8 cellular contexts compared by ENCODE assay signal in genomic region chr17:42422412-42422957, GRCh38. TPM values are rescaled to one million over a fixed set of nuclear protein-coding genes. Genes with fewer than 3 reads are reported as not detected.
DNase-seq lines count a peak whose midpoint lies in the region; ATAC-seq, FAIRE-seq and TF ChIP-seq lines count a peak whose summit lies in the region.

No MANE protein-coding gene starts in this region.

- no peak for TF ChIP-seq POLR2A in GM12878 (IDR thresholded peaks at IDR 0.05; ENCODE audit: low read depth, low read length)

- TF ChIP-seq CTCF in OCI-LY7 (conservative IDR thresholded peaks at IDR 0.05; ENCODE audit: low read length) = no peak
- no peak for TF ChIP-seq CTCF in GM12878 (IDR thresholded peaks at IDR 0.05 in 2 of 3, conservative IDR thresholded peaks at IDR 0.05 in 1 of 3; ENCODE audit: control insufficient read depth in 2 of 3, extremely low read depth in 1 of 3, insufficient read depth in 1 of 3, low read depth in 3 of 3, low read length in 3 of 3)
- no peak for TF ChIP-seq CTCF in kidney (IDR thresholded peaks at IDR 0.05; ENCODE audit: borderline replicate concordance, extremely low read depth, insufficient read depth)

- H3K4me2 ChIP-seq in OCI-LY7 (ENCODE audit: low read length) (peak overlapping the region; percentile 31), GM12878 (ENCODE audit: control insufficient read depth, insufficient read depth) (peak overlapping the region; percentile 81)

- intact Hi-C loops in OCI-LY7 (cut with micrococcal nuclease; ENCODE audit: unreplicated experiment) (no loop called here), GM12878 (cut with micrococcal nuclease; ENCODE audit: unreplicated experiment) (no loop called here), kidney (cut with DNase I) (loop anchor here (10.0 kb wide), 1 partner anchor 92 kb away; no protein-coding TSS in a partner anchor)

- DNase-seq in ELR (ENCODE audit: low read depth) (peak; percentile 63), OCI-LY7 (ENCODE audit: low spot score) (no peak), GM12878 (ENCODE audit: low read depth, low spot score) (no peak), kidney (peak; percentile 85), NCI-H2107 treated with DMSO at 0.1 percent for 48 hours (lab: John Stamatoyannopoulos, UW; ENCODE audit: unreplicated experiment) (no peak), NCI-H1436 treated with DMSO at 0.1 percent for 48 hours (lab: John Stamatoyannopoulos, UW) (no peak)
- peak; percentile 24 to 25 for DNase-seq in stimulated activated CD4-positive, alpha-beta T cell treated with anti-CD3 and anti-CD28 coated beads, Interleukin-4, amount 100 ng/mL, for 4 hours

- SMC1A ChIA-PET in GM12878 (lab: Charles Lee; ENCODE audit: uncharacterized antibody, unreplicated experiment) = interaction anchor here (1.2 to 1.8 kb wide), 3 partner anchors 10 to 107 kb away, joined by 3 to 4 read pairs (median 4); no protein-coding TSS in a partner anchor

- H3K4me3 ChIP-seq in OCI-LY7 (ENCODE audit: low read depth, low read length, poor library complexity, severe bottlenecking) (peak overlapping the region; percentile 12), GM12878 (peak overlapping the region; percentile 68; the same call in 1 of the 2 replicates), kidney (ENCODE audit: low read length in 2 of 2) (peak overlapping the region; percentile 82 to 83)

- POLR2A ChIA-PET in OCI-LY7 (lab: Charles Lee) = no interaction called here
- POLR2A ChIA-PET in GM12878 (lab: Charles Lee) = interaction anchor here (0.6 to 1.1 kb wide), 3 partner anchors 18 to 176 kb away, joined by 3 to 4 read pairs (median 3); no protein-coding TSS in a partner anchor

- BruUV-seq in OCI-LY7 (replicated peaks; lab: Mats Ljungman, UMichigan) (no TSS peak), GM12878 (replicated peaks; lab: Mats Ljungman, UMichigan) (no TSS peak)

- no peak overlapping the region for H3K27ac ChIP-seq in OCI-LY7 (ENCODE audit: low read depth, low read length, poor library complexity, severe bottlenecking)
- no peak overlapping the region for H3K27ac ChIP-seq in GM12878 (ENCODE audit: control insufficient read depth, insufficient read depth)
- peak overlapping the region; percentile 83 to 90 for H3K27ac ChIP-seq in kidney (ENCODE audit: low read depth in 2 of 2, low read length in 2 of 2)

- H3K36me3 ChIP-seq in OCI-LY7 (ENCODE audit: insufficient read depth, low read length) = no peaks in the 10 kb centered on the region
- no peaks in the 10 kb centered on the region for H3K36me3 ChIP-seq in GM12878 (ENCODE audit: control insufficient read depth in 2 of 2, insufficient read depth in 2 of 2, low read length in 1 of 2)
- no peaks in the 10 kb centered on the region for H3K36me3 ChIP-seq in kidney (ENCODE audit: control insufficient read depth in 1 of 2, insufficient read depth in 2 of 2, low read length in 2 of 2)

- CTCF ChIA-PET in OCI-LY7 (lab: Charles Lee; ENCODE audit: unreplicated experiment) (interaction anchor here (1.2 kb wide), 1 partner anchor 16 kb away, joined by 4 read pairs; no protein-coding TSS in a partner anchor), GM12878 (lab: Yijun Ruan, JAX) (interaction anchor here (0.6 to 1.6 kb wide), 4 partner anchors 95 to 133 kb away, joined by 3 to 5 read pairs (median 3); no protein-coding TSS in a partner anchor)

- H4K20me1 ChIP-seq in OCI-LY7 (ENCODE audit: insufficient read depth, low read length) (no peaks in the 10 kb centered on the region), GM12878 (ENCODE audit: control insufficient read depth, insufficient read depth) (no peaks in the 10 kb centered on the region)

- TF ChIP-seq EP300 in GM12878 (IDR thresholded peaks at IDR 0.05; ENCODE audit: borderline replicate concordance in 1 of 2, control insufficient read depth in 1 of 2, low read depth in 2 of 2, low read length in 2 of 2) = no peak

- H2AFZ ChIP-seq in OCI-LY7 (ENCODE audit: low read length) = no peak overlapping the region
- peak overlapping the region; percentile 46; the same call in 1 of the 2 replicates for H2AFZ ChIP-seq in GM12878 (ENCODE audit: control insufficient read depth, low read depth, low read length)

- TF ChIP-seq RAD21 in GM12878 (IDR thresholded peaks at IDR 0.05; ENCODE audit: insufficient read depth, low read depth, low read length) = no peak

- H3K4me1 ChIP-seq in OCI-LY7 (ENCODE audit: insufficient read depth, low read length, poor library complexity, severe bottlenecking) (no peaks in the 10 kb centered on the region), GM12878 (ENCODE audit: control insufficient read depth, insufficient read depth, low read length) (peaks cover 5% of the 10 kb centered on the region; the same call in 1 of the 2 replicates), kidney (ENCODE audit: control insufficient read depth in 1 of 2, insufficient read depth in 1 of 2, low read depth in 1 of 2, low read length in 2 of 2) (peaks cover 3 to 5% of the 10 kb centered on the region in 2 donors)

- H3K9me3 ChIP-seq in OCI-LY7 (ENCODE audit: low read length) (no peaks in the 10 kb centered on the region), GM12878 (replicated peaks; ENCODE audit: control insufficient read depth, insufficient read depth, low read length) (no peaks in the 10 kb centered on the region), kidney (ENCODE audit: control insufficient read depth in 1 of 2, low read length in 2 of 2) (no peaks in the 10 kb centered on the region)

- H3K27me3 ChIP-seq in GM12878 (replicated peaks in 1 of 2; ENCODE audit: control insufficient read depth in 2 of 2, insufficient read depth in 2 of 2, low read length in 1 of 2) = peaks cover 16 to 17% of the 10 kb centered on the region in 2 experiments; a peak in 3 of 4 replicates

- no peak overlapping the region for H3K9ac ChIP-seq in GM12878 (ENCODE audit: control insufficient read depth, insufficient read depth, low read length)
- peak overlapping the region; percentile 84 to 88 for H3K9ac ChIP-seq in kidney (ENCODE audit: low read length in 2 of 2)

- H3K79me2 ChIP-seq in OCI-LY7 (ENCODE audit: insufficient read depth, low read depth, low read length) (no peaks in the 10 kb centered on the region), GM12878 (ENCODE audit: control insufficient read depth, insufficient read depth, low read length) (no peaks in the 10 kb centered on the region)

- FAIRE-seq in GM12878 (lab: Jason Lieb, UNC) (no peak), kidney (lab: Jason Lieb, UNC) (no peak)

- ATAC-seq in GM12878 (peak; percentile 69), HG03571 (IDR thresholded peaks at IDR 0.05; ENCODE audit: unreplicated experiment) (no peak)

- H3K9me2 ChIP-seq in OCI-LY7 (ENCODE audit: insufficient read depth, low read length) = no peaks in the 10 kb centered on the region

- 4% methylated on average over 44 of the region's 44 CpGs for WGBS in GM12878 (ENCODE audit: insufficient coverage, insufficient replicate concordance, low lambda C conversion rate, missing lambda C conversion rate)

- in situ Hi-C loops in GM12878 (cut with MboI) = no loop called here

- RAD21 ChIA-PET in GM12878 (lab: Charles Lee; ENCODE audit: unreplicated experiment) = interaction anchor here (1.5 kb wide), 1 partner anchor 23 kb away, joined by 3 read pairs; no protein-coding TSS in a partner anchor

RNA-seq across cellular contexts. Expression of gene CAVIN1, which starts 0.6 kb away (rescaled TPM):
- not detected in 2 replicates for total RNA-seq in OCI-LY7 (2014; rRNA removed; shearing (Covaris generic))
- total RNA-seq in OCI-LY7 (2022) (0.08 TPM in 1 of 2 replicates, not detected in the other), GM12878 (2014; rRNA removed) (0.27 and 0.40 TPM in 2 replicates), GM12878 (2014; rRNA removed; fragmentation: Illumina TruSeq; extraction: Trizol) (0.18 and 0.40 TPM in 2 replicates), GM12878 (2021) (0.93 and 1.1 TPM in 2 replicates), kidney (204 TPM)
- total RNA-seq in GM12878 (2013; cell fraction: nucleolus; rRNA removed) = 0.15 TPM in 1 of 2 replicates, not detected in the other
- polyA plus RNA-seq in GM12878 (2011; ENCODE audit: low read depth) = 0.72 TPM
- polyA plus RNA-seq in GM12878 (2011; rRNA removed) (0.04 and 0.07 TPM in 2 replicates), GM12878 (2014; fragmentation: Illumina TruSeq; extraction: Trizol) (0.22 and 0.34 TPM in 2 replicates), GM12878 (2014; fragmentation: Nextera tagmentation; extraction: Ambion mirVana) (under 1 TPM; 0.03 to 0.05 TPM), GM12878 (2014; rRNA removed) (0.39 and 0.67 TPM in 2 replicates), GM12878 (2016; fragmentation: Nextera tagmentation; extraction: Ambion mirVana) (under 1 TPM; 0.30 to 0.40 TPM), kidney (ENCODE audit: insufficient read depth, low read depth, low replicate concordance) (67.1 TPM)
- polyA plus RNA-seq in GM12878 (2011; cell fraction: cytosol; rRNA removed) = 0.01 and 0.05 TPM in 2 replicates
- polyA plus RNA-seq in GM12878 (2011; cell fraction: nucleus; rRNA removed) = not detected in 2 replicates
- 1.5 and 2.4 TPM in 2 replicates for polyA plus RNA-seq in GM12878 (2012)
- polyA minus RNA-seq in GM12878 (2011; rRNA and poly(A)+ RNA removed) = not detected in 2 replicates
- polyA minus RNA-seq in GM12878 (2011; cell fraction: cytosol; rRNA and poly(A)+ RNA removed) = 0.53 and 1.7 TPM in 2 replicates
- polyA minus RNA-seq in GM12878 (2011; cell fraction: nucleus; rRNA and poly(A)+ RNA removed) = 0.29 TPM in 1 of 2 replicates, not detected in the other

RNA-seq across cellular contexts. Expression of gene STAT3, which starts 34.2 kb away (rescaled TPM):
- total RNA-seq in OCI-LY7 (2014; rRNA removed; shearing (Covaris generic)) = 11.4 and 14.8 TPM in 2 replicates
- total RNA-seq in OCI-LY7 (2022) (28.7 and 37.2 TPM in 2 replicates), GM12878 (2014; rRNA removed) (54.0 and 59.3 TPM in 2 replicates), GM12878 (2014; rRNA removed; fragmentation: Illumina TruSeq; extraction: Trizol) (51.3 and 54.5 TPM in 2 replicates), GM12878 (2021) (82.6 and 86.2 TPM in 2 replicates), kidney (327 TPM)
- total RNA-seq in GM12878 (2013; cell fraction: nucleolus; rRNA removed) = 148 and 163 TPM in 2 replicates
- polyA plus RNA-seq in GM12878 (2011; ENCODE audit: low read depth) = 58.9 TPM
- polyA plus RNA-seq in GM12878 (2011; rRNA removed) (63.6 and 74.7 TPM in 2 replicates), GM12878 (2014; fragmentation: Illumina TruSeq; extraction: Trizol) (57.3 and 59.8 TPM in 2 replicates), GM12878 (2014; fragmentation: Nextera tagmentation; extraction: Ambion mirVana) (10 to 100 TPM; 18.4 to 18.9 TPM), GM12878 (2014; rRNA removed) (55.0 and 62.0 TPM in 2 replicates), GM12878 (2016; fragmentation: Nextera tagmentation; extraction: Ambion mirVana) (10 to 100 TPM; 91.1 to 96.4 TPM), kidney (ENCODE audit: insufficient read depth, low read depth, low replicate concordance) (55.6 TPM)
- polyA plus RNA-seq in GM12878 (2011; cell fraction: cytosol; rRNA removed) = 75.5 and 84.3 TPM in 2 replicates
- polyA plus RNA-seq in GM12878 (2011; cell fraction: nucleus; rRNA removed) = 78.8 and 87.2 TPM in 2 replicates
- polyA plus RNA-seq in GM12878 (2012) = 79.3 and 107 TPM in 2 replicates
- 99.8 and 120 TPM in 2 replicates for polyA minus RNA-seq in GM12878 (2011; rRNA and poly(A)+ RNA removed)
- 42.0 and 49.0 TPM in 2 replicates for polyA minus RNA-seq in GM12878 (2011; cell fraction: cytosol; rRNA and poly(A)+ RNA removed)
- polyA minus RNA-seq in GM12878 (2011; cell fraction: nucleus; rRNA and poly(A)+ RNA removed) = 42.8 and 58.9 TPM in 2 replicates

RNA-seq across cellular contexts. Expression of gene ATP6V0A1, which starts 36.2 kb away (rescaled TPM):
- total RNA-seq in OCI-LY7 (2014; rRNA removed; shearing (Covaris generic)) = 19.8 and 27.2 TPM in 2 replicates
- total RNA-seq in OCI-LY7 (2022) (33.4 and 46.9 TPM in 2 replicates), GM12878 (2014; rRNA removed) (26.2 and 32.9 TPM in 2 replicates), GM12878 (2014; rRNA removed; fragmentation: Illumina TruSeq; extraction: Trizol) (21.8 and 23.4 TPM in 2 replicates), GM12878 (2021) (42.6 and 50.3 TPM in 2 replicates), kidney (110 TPM)
- 478 and 487 TPM in 2 replicates for total RNA-seq in GM12878 (2013; cell fraction: nucleolus; rRNA removed)
- polyA plus RNA-seq in GM12878 (2011; ENCODE audit: low read depth) = 27.2 TPM
- polyA plus RNA-seq in GM12878 (2011; rRNA removed) (56.1 and 76.6 TPM in 2 replicates), GM12878 (2014; fragmentation: Illumina TruSeq; extraction: Trizol) (43.1 and 63.1 TPM in 2 replicates), GM12878 (2014; fragmentation: Nextera tagmentation; extraction: Ambion mirVana) (1 to 10 TPM; 3.0 to 6.4 TPM), GM12878 (2014; rRNA removed) (35.0 and 38.5 TPM in 2 replicates), GM12878 (2016; fragmentation: Nextera tagmentation; extraction: Ambion mirVana) (10 to 100 TPM; 28.3 to 33.4 TPM), kidney (ENCODE audit: insufficient read depth, low read depth, low replicate concordance) (108 TPM)
- polyA plus RNA-seq in GM12878 (2011; cell fraction: cytosol; rRNA removed) = 87.3 and 102 TPM in 2 replicates
- polyA plus RNA-seq in GM12878 (2011; cell fraction: nucleus; rRNA removed) = 272 and 292 TPM in 2 replicates
- polyA plus RNA-seq in GM12878 (2012) = 35.2 and 37.5 TPM in 2 replicates
- polyA minus RNA-seq in GM12878 (2011; rRNA and poly(A)+ RNA removed) = 170 and 189 TPM in 2 replicates
- polyA minus RNA-seq in GM12878 (2011; cell fraction: cytosol; rRNA and poly(A)+ RNA removed) = 27.9 and 53.3 TPM in 2 replicates
- 149 and 228 TPM in 2 replicates for polyA minus RNA-seq in GM12878 (2011; cell fraction: nucleus; rRNA and poly(A)+ RNA removed)

Comparison
In these comparisons a context has a peak if more than half of its experiments do, and no peak if none do; other contexts are left out.
1. DNase-seq: peak in ELR (single experiment), kidney (single experiment) and stimulated activated CD4-positive, alpha-beta T cell treated with anti-CD3 and anti-CD28 coated beads, Interleukin-4, amount 100 ng/mL, for 4 hours (2 of 2); none in OCI-LY7 (single experiment), GM12878 (single experiment), NCI-H2107 treated with DMSO at 0.1 percent for 48 hours (single experiment) and NCI-H1436 treated with DMSO at 0.1 percent for 48 hours (single experiment).
2. H3K27ac ChIP-seq: peak in kidney (2 of 2); none in OCI-LY7 (single experiment) and GM12878 (single experiment).
3. H3K4me3 ChIP-seq: peak in every context shown above with its lines; median percentile 82 in kidney; 68 in GM12878; 12 in OCI-LY7.
4. RNA of gene CAVIN1, which starts 0.6 kb away (total RNA-seq): 204 TPM in kidney (single experiment); 0.15 to 1.1 TPM in GM12878 and 0.08 TPM in OCI-LY7; every median in the first group is over 10 times any median in the second.